In genomic region chr13:50224534-50224933, GRCh38 we compare ENCODE assay signal across 10 cellular contexts.
DNase-seq lines count a peak whose midpoint lies in the region; ATAC-seq, FAIRE-seq and TF ChIP-seq lines count a peak whose summit lies in the region.
"Had no signal": no experiment of that assay in that cellular context is flagged by ENCODE, and none has a peak within 500 bp of the region (broad histone marks: within the 10 kb centered on the region; RNA-seq: fewer than 3 reads in every experiment).

No MANE protein-coding gene starts in this region.

- no peaks in the 10 kb centered on the region for H3K27me3 Mint-ChIP-seq in Caco-2 (ENCODE audit: insufficient read depth, unreplicated experiment)

- H3K4me3 ChIP-seq in cardiac fibroblast (replicated peaks in 1 of 2; ENCODE audit: low read depth in 2 of 2, low read length in 2 of 2), result no peak overlapping the region
- no peak overlapping the region for H3K4me3 ChIP-seq in Caco-2 (ENCODE audit: low read depth, low read length)
- no peak overlapping the region for H3K4me3 ChIP-seq in pancreas
- H3K4me3 ChIP-seq: heart right ventricle had no signal

- CTCF ChIA-PET in Caco-2 (lab: Charles Lee), result no interaction called here

- no peaks in the 10 kb centered on the region for H3K9me3 Mint-ChIP-seq in Caco-2 (ENCODE audit: unreplicated experiment)

- H3K27ac Mint-ChIP-seq in Caco-2 (ENCODE audit: unreplicated experiment), result no peak overlapping the region

- ATAC-seq in GM21360 (IDR thresholded peaks at IDR 0.05; ENCODE audit: unreplicated experiment), result peak; percentile 79
- peak; percentile 76 for ATAC-seq in HG03378 (IDR thresholded peaks at IDR 0.05; ENCODE audit: unreplicated experiment)
- ATAC-seq in pancreas, result no peak

- DNase-seq in GM13976 (ENCODE audit: low spot score) (peak; percentile 51), cardiac fibroblast (ENCODE audit: low read depth in 2 of 2) (peak; percentile 31 to 89), Caco-2 (no peak), ACHN (no peak), pancreas (no peak), HuH-7.5 (ENCODE audit: low spot score) (no peak)
- DNase-seq: activated CD8-positive, alpha-beta memory T cell treated with anti-CD3 and anti-CD28 coated beads, Interleukin-2, amount 50 U/mL, for 48 hours; heart right ventricle had no signal

- FAIRE-seq in pancreas (lab: Jason Lieb, UNC), result no peak

- POLR2A ChIA-PET in Caco-2 (lab: Charles Lee), result no interaction called here

- H3K4me3 Mint-ChIP-seq in Caco-2 (ENCODE audit: unreplicated experiment), result no peak overlapping the region

- no TSS peak for BruUV-seq in Caco-2 (replicated peaks; lab: Mats Ljungman, UMichigan)

- peaks cover 18% of the 10 kb centered on the region for H3K4me1 ChIP-seq in Caco-2
- H3K4me1 ChIP-seq in pancreas, result peaks cover 3 to 12% (median 8%) of the 10 kb centered on the region in 3 donors

- 82 to 88% methylated on average over 4 of the region's 4 CpGs for WGBS in pancreas, 2 donors

- H3K36me3 Mint-ChIP-seq in Caco-2 (ENCODE audit: insufficient read depth, unreplicated experiment), result peaks cover 6% of the 10 kb centered on the region

- peaks cover 17% of the 10 kb centered on the region for H3K4me1 Mint-ChIP-seq in Caco-2 (ENCODE audit: low read depth, unreplicated experiment)

- no peaks in the 10 kb centered on the region for H3K27me3 ChIP-seq in Caco-2 (replicated peaks; ENCODE audit: control insufficient read depth, insufficient read depth, low read length)
- H3K27me3 ChIP-seq in pancreas, result no peaks in the 10 kb centered on the region
- H3K27me3 ChIP-seq: heart right ventricle had no signal

- H3K36me3 ChIP-seq in Caco-2 (ENCODE audit: control insufficient read depth, insufficient read depth, low read length) (no peaks in the 10 kb centered on the region; the same call in 1 of the 2 replicates), pancreas (no peaks in the 10 kb centered on the region)
- H3K36me3 ChIP-seq: heart right ventricle had no signal

- no peak overlapping the region for H3K27ac ChIP-seq in pancreas

- no peaks in the 10 kb centered on the region for H3K9me3 ChIP-seq in Caco-2
- H3K9me3 ChIP-seq in pancreas, result no peaks in the 10 kb centered on the region

- TF ChIP-seq CTCF in GM13976 (IDR thresholded peaks at IDR 0.05; ENCODE audit: borderline replicate concordance, control extremely low read depth, extremely low read depth, insufficient read depth, missing control alignments) (no peak), cardiac fibroblast (IDR thresholded peaks at IDR 0.05; ENCODE audit: low read depth, low read length) (no peak), Caco-2 (IDR thresholded peaks at IDR 0.05; ENCODE audit: insufficient read depth in 1 of 2, low read depth in 1 of 2, low read length in 1 of 2, severe bottlenecking in 1 of 2, unreplicated experiment in 1 of 2) (no peak), pancreas (IDR thresholded peaks at IDR 0.05) (no peak)

- in situ Hi-C loops in GM13976 (cut with MboI; ENCODE audit: low sequenced_read_pairs, unreplicated experiment), result no loop called here
- in situ Hi-C loops in ACHN (cut with HindIII; ENCODE audit: low pct_ligation_motif_present, low pct_unique_long_range_greater_than_20kb, low sequenced_read_pairs), result no loop called here

- intact Hi-C loops in Caco-2 (cut with micrococcal nuclease; ENCODE audit: unreplicated experiment) (no loop called here), pancreas (cut with DNase I) (no loop called here)

Comparison
In these comparisons a context has a peak if more than half of its experiments do, and no peak if none do; other contexts are left out.
1. DNase-seq: peak in GM13976 (single experiment) and cardiac fibroblast (2 of 2); none in Caco-2 (0 of 2), ACHN (single experiment), pancreas (0 of 6) and HuH-7.5 (single experiment).
2. ATAC-seq: peak in GM21360 (single experiment) and HG03378 (single experiment); none in pancreas (0 of 4).